Comparison of ENCODE assay signal across 18 cellular contexts in genomic region chr3:71290301-71290700, GRCh38.
"Had no signal": no experiment of that assay in that cellular context is flagged by ENCODE, and none has a peak within 500 bp of the region (broad histone marks: within the 10 kb centered on the region; RNA-seq: fewer than 3 reads in every experiment).

No MANE protein-coding gene starts in this region.

- H3K4me3 Mint-ChIP-seq: dendritic cell treated with granulocyte-macrophage colony-stimulating factor and Interleukin-4, amounts not matched to agents 40 ng/mL and 50 ng/mL, for 4 days; nephron progenitor cell had no signal

- H3K4me1 Mint-ChIP-seq: nephron progenitor cell had no signal

- H3K9me3 ChIP-seq: heart right ventricle, pancreas, testis, vagina had no signal

- ATAC-seq: activated naive CD4-positive, alpha-beta T cell treated with anti-CD3 and anti-CD28 coated beads, Interleukin-2, amount 50 U/mL, for 72 hours; left lobe of liver; pancreas; right cardiac atrium had no signal

- FAIRE-seq: endometrium, kidney, pancreas had no signal

- H3K4me1 ChIP-seq: pancreas, testis, vagina had no signal

- DNase-seq: activated gamma-delta T cell; effector CD4-positive, alpha-beta T cell; heart right ventricle; kidney; nephron progenitor cell; pancreas; right cardiac atrium; T-helper 1 cell; T-helper 9 cell; testis; trophoblast cell had no signal

- H3K4me3 ChIP-seq: cardiac muscle cell, heart right ventricle, lung, pancreas, testis, vagina had no signal

- H3K27ac ChIP-seq: cardiac muscle cell, heart right ventricle, pancreas, testis, vagina had no signal

- H3K27me3 ChIP-seq: cardiac muscle cell, heart right ventricle, pancreas, testis, vagina had no signal

- H3K36me3 ChIP-seq: cardiac muscle cell, heart right ventricle, pancreas, vagina had no signal

- H3K27me3 Mint-ChIP-seq: dendritic cell treated with granulocyte-macrophage colony-stimulating factor and Interleukin-4, amounts not matched to agents 40 ng/mL and 50 ng/mL, for 4 days had no signal

- H3K27ac Mint-ChIP-seq: dendritic cell treated with granulocyte-macrophage colony-stimulating factor and Interleukin-4, amounts not matched to agents 40 ng/mL and 50 ng/mL, for 4 days; nephron progenitor cell had no signal

- H3K9me3 Mint-ChIP-seq: activated naive CD4-positive, alpha-beta T cell treated with anti-CD3 and anti-CD28 coated beads, Interleukin-2, amount 50 U/mL, for 72 hours; dendritic cell treated with granulocyte-macrophage colony-stimulating factor and Interleukin-4, amounts not matched to agents 40 ng/mL and 50 ng/mL, for 4 days; nephron progenitor cell had no signal
